ENCODE assay signal across 9 cellular contexts in genomic region chr1:151314137-151314875, GRCh38. TPM values are rescaled to one million over a fixed set of nuclear protein-coding genes. Genes with fewer than 3 reads are reported as not detected.
DNase-seq lines count a peak whose midpoint lies in the region; ATAC-seq and TF ChIP-seq lines count a peak whose summit lies in the region.
"Had no signal": no experiment of that assay in that cellular context is flagged by ENCODE, and none has a peak within 500 bp of the region (broad histone marks: within the 10 kb centered on the region; RNA-seq: fewer than 3 reads in every experiment).

No MANE protein-coding gene starts in this region.

- peak overlapping the region; percentile 5; the same call in 1 of the 2 replicates for H3K4me3 ChIP-seq in ACC112 (ENCODE audit: low read depth, low read length)
- H3K4me3 ChIP-seq in Peyer's patch = no peak overlapping the region
- no peak overlapping the region for H3K4me3 ChIP-seq in epithelial cell of esophagus (ENCODE audit: low read length)
- H3K4me3 ChIP-seq in mucosa of descending colon = no peak overlapping the region

- H3K27me3 ChIP-seq in ACC112 (ENCODE audit: insufficient read depth, low read length) (no peaks in the 10 kb centered on the region), Peyer's patch (no peaks in the 10 kb centered on the region)

- H3K36me3 ChIP-seq in ACC112 (ENCODE audit: insufficient read depth, low read length) = peaks cover 9% of the 10 kb centered on the region; the same call in 1 of the 2 replicates
- H3K36me3 ChIP-seq in Peyer's patch = peaks cover 0 to 69% (median 0%) of the 10 kb centered on the region in 3 donors
- H3K36me3 ChIP-seq in mucosa of descending colon (ENCODE audit: low read depth) = peaks cover 6% of the 10 kb centered on the region

- TF ChIP-seq CTCF in Peyer's patch (IDR thresholded peaks at IDR 0.05) (no peak), epithelial cell of esophagus (IDR thresholded peaks at IDR 0.05; ENCODE audit: insufficient read depth, low read depth, low read length, missing control alignments) (no peak), mucosa of descending colon (IDR thresholded peaks at IDR 0.05) (no peak)

- H2AFZ ChIP-seq in ACC112 (ENCODE audit: low read length, unreplicated experiment) = no peak overlapping the region

- peaks cover 50% of the 10 kb centered on the region for H3K4me1 ChIP-seq in ACC112 (ENCODE audit: control insufficient read depth, insufficient read depth, low read length, unreplicated experiment)
- H3K4me1 ChIP-seq in Peyer's patch = peaks cover 0 to 42% (median 3%) of the 10 kb centered on the region in 4 donors
- peaks cover 7% of the 10 kb centered on the region for H3K4me1 ChIP-seq in mucosa of descending colon (ENCODE audit: low read depth)

- H3K9me3 ChIP-seq in Peyer's patch (no peaks in the 10 kb centered on the region), mucosa of descending colon (no peaks in the 10 kb centered on the region)

- TF ChIP-seq POLR2A in Peyer's patch (IDR thresholded peaks at IDR 0.05) = no peak

- peak overlapping the region; percentile 93 for H3K27ac ChIP-seq in ACC112 (ENCODE audit: low read depth, low read length)
- peak overlapping the region in 2 of 4 donors; percentile 10 to 23 for H3K27ac ChIP-seq in Peyer's patch

- DNase-seq in Peyer's patch = peak in 2 of 3 donors; percentile 41 to 79
- DNase-seq in epithelial cell of esophagus (ENCODE audit: low read depth) = peak; percentile 25
- peak; percentile 38 to 63 (median 52) for DNase-seq in mucosa of descending colon
- DNase-seq in UCSD-AML1 (lab: John Stamatoyannopoulos, UW; ENCODE audit: unreplicated experiment) = no peak
- no peak for DNase-seq in activated CD4-positive, alpha-beta T cell treated with anti-CD3 and anti-CD28 coated beads, Interleukin-2, amount 50 U/mL, for 4 hours
- DNase-seq: T-helper 2 cell had no signal

- ATAC-seq in mucosa of descending colon (peak; percentile 19), HG03135 (IDR thresholded peaks at IDR 0.05; ENCODE audit: unreplicated experiment) (no peak), GM18868 (IDR thresholded peaks at IDR 0.05; ENCODE audit: unreplicated experiment) (no peak)

- H3K79me2 ChIP-seq in ACC112 (ENCODE audit: control insufficient read depth, insufficient read depth, low read length, unreplicated experiment) = peaks cover 24% of the 10 kb centered on the region

- intact Hi-C loops in mucosa of descending colon (cut with DNase I, micrococcal nuclease) = no loop called here

RNA-seq across cellular contexts. Expression of gene PI4KB, which starts 12.9 kb away (rescaled TPM):
- total RNA-seq in Peyer's patch (100 to 1,000 TPM in 1 of 4 donors, 10 to 100 TPM in 3; 68.0 to 147 (median 83.7) TPM), mucosa of descending colon (10 to 100 TPM; 57.9 to 77.2 (median 58.9) TPM)

RNA-seq across cellular contexts. Expression of gene ZNF687, which starts 32.2 kb away (rescaled TPM):
- total RNA-seq in Peyer's patch = 10 to 100 TPM; 30.5 to 53.5 (median 38.5) TPM
- total RNA-seq in mucosa of descending colon = 10 to 100 TPM; 22.6 to 31.8 (median 29.7) TPM

RNA-seq across cellular contexts. Expression of gene RFX5, which starts 32.7 kb away (rescaled TPM):
- total RNA-seq in Peyer's patch (100 to 1,000 TPM in 1 of 4 donors, 10 to 100 TPM in 3; 35.6 to 187 (median 42.0) TPM), mucosa of descending colon (10 to 100 TPM; 20.5 to 45.3 (median 31.8) TPM)

RNA-seq across cellular contexts. Expression of gene SELENBP1, which starts 58.2 kb away (rescaled TPM):
- 100 to 1,000 TPM; 194 to 623 (median 467) TPM for total RNA-seq in Peyer's patch
- 1,000 to 10,000 TPM in 2 of 3 donors, 100 to 1,000 TPM in 1; 914 to 2,582 (median 1,654) TPM for total RNA-seq in mucosa of descending colon

RNA-seq across cellular contexts. Expression of gene PSMD4, which starts 59.8 kb away (rescaled TPM):
- total RNA-seq in Peyer's patch (100 to 1,000 TPM in 2 of 4 donors, 10 to 100 TPM in 2; 84.6 to 153 (median 103) TPM), mucosa of descending colon (100 to 1,000 TPM in 1 of 3 donors, 10 to 100 TPM in 2; 90.2 to 150 (median 95.1) TPM)

Comparison
In these comparisons a context has a peak if more than half of its experiments do, and no peak if none do; other contexts are left out.
1. DNase-seq: peak in Peyer's patch (2 of 3), epithelial cell of esophagus (single experiment) and mucosa of descending colon (3 of 3); none in UCSD-AML1 (single experiment) and activated CD4-positive, alpha-beta T cell treated with anti-CD3 and anti-CD28 coated beads, Interleukin-2, amount 50 U/mL, for 4 hours (0 of 2).